8 cellular contexts compared by ENCODE assay signal in the genomic region with DNA sequence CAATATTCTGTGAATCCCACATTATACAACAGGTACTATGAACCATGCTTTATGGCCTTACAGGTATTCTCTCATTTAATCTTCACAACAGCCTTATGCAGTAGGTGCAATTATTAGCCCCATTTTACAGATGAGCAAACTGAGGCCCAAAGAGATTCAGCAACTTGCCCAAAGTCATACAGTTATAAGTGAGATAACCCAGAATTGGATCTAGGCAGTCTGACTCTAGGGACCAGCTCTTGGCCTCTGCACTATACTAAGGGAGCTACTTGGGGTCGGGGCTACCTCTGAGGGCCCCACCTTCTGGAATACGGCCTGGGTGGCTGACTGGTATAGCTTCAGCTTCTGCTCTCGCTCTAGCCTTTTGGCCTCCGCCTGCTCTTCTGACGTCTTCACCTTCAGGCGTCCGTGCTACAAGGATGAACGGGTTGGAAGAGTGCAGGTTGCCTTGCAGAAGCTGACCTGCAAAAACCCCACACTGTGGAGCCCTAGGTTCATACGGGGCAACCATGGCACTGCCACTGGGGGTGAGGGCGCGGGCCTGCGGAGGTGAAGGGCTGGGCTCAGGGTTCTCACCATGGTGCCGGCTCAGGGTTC. TPM values are rescaled to one million over a fixed set of nuclear protein-coding genes. Genes with fewer than 3 reads are reported as not detected.
DNase-seq lines count a peak whose midpoint lies in the region; ATAC-seq and TF ChIP-seq lines count a peak whose summit lies in the region.

No MANE protein-coding gene starts in this region.

- peaks cover 30% of the 10 kb centered on the region for H3K36me3 Mint-ChIP-seq in activated CD4-positive, alpha-beta T cell treated with anti-CD3 and anti-CD28 coated beads, Interleukin-2, amount 10 ng/mL, durations not matched to agents 24 days and 14 days (ENCODE audit: low read depth)
- H3K36me3 Mint-ChIP-seq in stimulated activated effector memory CD8-positive, alpha-beta T cell treated with anti-CD3 and anti-CD28 coated beads, Interleukin-12 subunit alpha, Interleukin-12 subunit beta, amount 100 ng/mL, for 72 hours: peaks cover 28% of the 10 kb centered on the region

- H4K20me1 ChIP-seq in hepatocyte (ENCODE audit: insufficient read depth, poor library complexity, severe bottlenecking): no peaks in the 10 kb centered on the region

- 23% methylated on average over 13 of the region's 13 CpGs for WGBS in hepatocyte (ENCODE audit: low lambda C conversion rate, missing lambda C conversion rate)

- H2AFZ ChIP-seq in hepatocyte: peak overlapping the region; percentile 89

- peak overlapping the region; percentile 92 for H3K4me3 ChIP-seq in WI38 (ENCODE audit: low read depth, low read length)
- H3K4me3 ChIP-seq in hepatocyte: peak overlapping the region; percentile 93

- peaks cover 10% of the 10 kb centered on the region for H3K79me2 ChIP-seq in hepatocyte

- peak overlapping the region; percentile 77 for H3K4me2 ChIP-seq in hepatocyte

- no peaks in the 10 kb centered on the region for H3K27me3 ChIP-seq in hepatocyte

- peak overlapping the region; percentile 98 for H3K27ac ChIP-seq in hepatocyte

- no peak for ATAC-seq in stimulated activated effector memory CD8-positive, alpha-beta T cell treated with anti-CD3 and anti-CD28 coated beads, Interleukin-12 subunit alpha, Interleukin-12 subunit beta, amount 100 ng/mL, for 72 hours
- ATAC-seq in HG03159 (IDR thresholded peaks at IDR 0.05; ENCODE audit: unreplicated experiment): no peak
- ATAC-seq in GM18909 (IDR thresholded peaks at IDR 0.05; ENCODE audit: poor library complexity, unreplicated experiment): no peak
- ATAC-seq in GM19397 (IDR thresholded peaks at IDR 0.05; ENCODE audit: unreplicated experiment): no peak

- H3K9me3 Mint-ChIP-seq in activated CD4-positive, alpha-beta T cell treated with anti-CD3 and anti-CD28 coated beads, Interleukin-2, amount 10 ng/mL, durations not matched to agents 24 days and 14 days: no peaks in the 10 kb centered on the region
- no peaks in the 10 kb centered on the region for H3K9me3 Mint-ChIP-seq in stimulated activated effector memory CD8-positive, alpha-beta T cell treated with anti-CD3 and anti-CD28 coated beads, Interleukin-12 subunit alpha, Interleukin-12 subunit beta, amount 100 ng/mL, for 72 hours

- intact Hi-C loops in activated CD4-positive, alpha-beta T cell treated with anti-CD3 and anti-CD28 coated beads, Interleukin-2, amount 10 ng/mL, durations not matched to agents 24 days and 14 days (cut with micrococcal nuclease): loop anchor here (1.0 kb wide), 4 partner anchors 28 to 172 kb away; a partner anchor contains a TSS

- H3K4me1 ChIP-seq in hepatocyte (ENCODE audit: insufficient read depth): peaks cover 6% of the 10 kb centered on the region

- TF ChIP-seq CTCF in WI38 (IDR thresholded peaks at IDR 0.05; ENCODE audit: low read depth, low read length) (no peak), hepatocyte (IDR thresholded peaks at IDR 0.05; ENCODE audit: poor library complexity) (no peak)

- H3K36me3 ChIP-seq in hepatocyte (replicated peaks; ENCODE audit: insufficient read depth, low read depth): no peaks in the 10 kb centered on the region

- peaks cover 42% of the 10 kb centered on the region for H3K4me1 Mint-ChIP-seq in activated CD4-positive, alpha-beta T cell treated with anti-CD3 and anti-CD28 coated beads, Interleukin-2, amount 10 ng/mL, durations not matched to agents 24 days and 14 days
- peaks cover 54% of the 10 kb centered on the region for H3K4me1 Mint-ChIP-seq in stimulated activated effector memory CD8-positive, alpha-beta T cell treated with anti-CD3 and anti-CD28 coated beads, Interleukin-12 subunit alpha, Interleukin-12 subunit beta, amount 100 ng/mL, for 72 hours

- H3K9me3 ChIP-seq in hepatocyte (ENCODE audit: low read depth): no peaks in the 10 kb centered on the region

- no peaks in the 10 kb centered on the region for H3K27me3 Mint-ChIP-seq in activated CD4-positive, alpha-beta T cell treated with anti-CD3 and anti-CD28 coated beads, Interleukin-2, amount 10 ng/mL, durations not matched to agents 24 days and 14 days

- H3K27ac Mint-ChIP-seq in activated CD4-positive, alpha-beta T cell treated with anti-CD3 and anti-CD28 coated beads, Interleukin-2, amount 10 ng/mL, durations not matched to agents 24 days and 14 days: peak overlapping the region; percentile 95
- peak overlapping the region; percentile 91 for H3K27ac Mint-ChIP-seq in stimulated activated effector memory CD8-positive, alpha-beta T cell treated with anti-CD3 and anti-CD28 coated beads, Interleukin-12 subunit alpha, Interleukin-12 subunit beta, amount 100 ng/mL, for 72 hours

- H3K9me2 ChIP-seq in hepatocyte (replicated peaks; ENCODE audit: insufficient read depth): no peaks in the 10 kb centered on the region

- H3K4me3 Mint-ChIP-seq in activated CD4-positive, alpha-beta T cell treated with anti-CD3 and anti-CD28 coated beads, Interleukin-2, amount 10 ng/mL, durations not matched to agents 24 days and 14 days: peak overlapping the region; percentile 93
- peak overlapping the region; percentile 79 for H3K4me3 Mint-ChIP-seq in stimulated activated effector memory CD8-positive, alpha-beta T cell treated with anti-CD3 and anti-CD28 coated beads, Interleukin-12 subunit alpha, Interleukin-12 subunit beta, amount 100 ng/mL, for 72 hours

- DNase-seq in activated CD4-positive, alpha-beta T cell treated with anti-CD3 and anti-CD28 coated beads, Interleukin-2, amount 10 ng/mL, durations not matched to agents 24 days and 14 days: no peak
- DNase-seq in activated CD4-positive, alpha-beta T cell treated with anti-CD3 and anti-CD28 coated beads, Interleukin-2, amount 50 U/mL, for 1 hour: no peak
- no peak for DNase-seq in hepatocyte (ENCODE audit: low spot score)
- no peak for DNase-seq in stimulated activated effector memory CD8-positive, alpha-beta T cell treated with anti-CD3 and anti-CD28 coated beads, Interleukin-12 subunit alpha, Interleukin-12 subunit beta, amount 100 ng/mL, for 72 hours (ENCODE audit: low spot score in 2 of 2)

RNA-seq across cellular contexts. Expression of a gene that starts 0.8 kb away (rescaled TPM):
- total RNA-seq in activated CD4-positive, alpha-beta T cell treated with anti-CD3 and anti-CD28 coated beads, Interleukin-2, amount 10 ng/mL, durations not matched to agents 24 days and 14 days: 49.6 and 51.1 TPM in 2 replicates
- total RNA-seq in hepatocyte: 13.0 and 18.2 TPM in 2 replicates
- polyA plus RNA-seq in hepatocyte: 36.0 and 52.1 TPM in 2 replicates

RNA-seq across cellular contexts. Expression of a gene that starts 7.7 kb away (rescaled TPM):
- total RNA-seq in activated CD4-positive, alpha-beta T cell treated with anti-CD3 and anti-CD28 coated beads, Interleukin-2, amount 10 ng/mL, durations not matched to agents 24 days and 14 days: 5.1 and 6.2 TPM in 2 replicates
- total RNA-seq in hepatocyte: 0.33 and 0.56 TPM in 2 replicates
- polyA plus RNA-seq in hepatocyte: 1.5 and 1.9 TPM in 2 replicates

RNA-seq across cellular contexts. Expression of a gene that starts 28.2 kb away (rescaled TPM):
- 87.1 and 93.6 TPM in 2 replicates for total RNA-seq in activated CD4-positive, alpha-beta T cell treated with anti-CD3 and anti-CD28 coated beads, Interleukin-2, amount 10 ng/mL, durations not matched to agents 24 days and 14 days
- 34.0 and 36.5 TPM in 2 replicates for total RNA-seq in hepatocyte
- 39.6 and 42.5 TPM in 2 replicates for polyA plus RNA-seq in hepatocyte

RNA-seq across cellular contexts. Expression of a gene that starts 28.9 kb away (rescaled TPM):
- 10.1 and 10.3 TPM in 2 replicates for total RNA-seq in activated CD4-positive, alpha-beta T cell treated with anti-CD3 and anti-CD28 coated beads, Interleukin-2, amount 10 ng/mL, durations not matched to agents 24 days and 14 days
- 23.0 and 29.9 TPM in 2 replicates for total RNA-seq in hepatocyte
- 39.5 and 55.9 TPM in 2 replicates for polyA plus RNA-seq in hepatocyte

RNA-seq across cellular contexts. Expression of a gene that starts 29.0 kb away (rescaled TPM):
- total RNA-seq in activated CD4-positive, alpha-beta T cell treated with anti-CD3 and anti-CD28 coated beads, Interleukin-2, amount 10 ng/mL, durations not matched to agents 24 days and 14 days: 48.3 and 52.2 TPM in 2 replicates
- total RNA-seq in hepatocyte: 12.5 and 13.2 TPM in 2 replicates
- 2.4 and 3.7 TPM in 2 replicates for polyA plus RNA-seq in hepatocyte
